Comparison of ENCODE assay signal across 15 cellular contexts in the genomic region with DNA sequence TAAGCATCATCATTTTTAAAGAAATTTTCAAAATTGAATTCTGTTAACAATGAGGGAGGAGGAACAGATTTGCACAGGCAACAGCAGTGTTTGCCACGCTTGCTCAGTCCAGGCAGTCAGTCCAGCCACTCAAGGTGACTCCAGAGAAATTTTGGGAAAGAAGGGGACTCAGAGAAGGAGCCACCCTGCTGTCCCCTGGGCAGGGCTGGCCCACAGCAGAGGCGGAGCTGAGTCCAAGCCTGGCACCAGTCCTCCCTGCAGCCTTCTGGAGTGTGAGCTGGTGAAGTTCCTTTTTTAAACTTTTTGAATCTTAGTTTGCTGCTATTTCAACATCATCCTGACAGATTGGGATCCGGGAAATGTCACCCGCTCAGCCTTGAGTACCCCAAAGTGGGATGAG. TPM values are rescaled to one million over a fixed set of nuclear protein-coding genes. Genes with fewer than 3 reads are reported as not detected.
DNase-seq lines count a peak whose midpoint lies in the region; ATAC-seq and TF ChIP-seq lines count a peak whose summit lies in the region.
"Had no signal": no experiment of that assay in that cellular context is flagged by ENCODE, and none has a peak within 500 bp of the region (broad histone marks: within the 10 kb centered on the region; RNA-seq: fewer than 3 reads in every experiment).

No MANE protein-coding gene starts in this region.

- peak overlapping the region; percentile 6 for H3K27ac ChIP-seq in stomach smooth muscle (ENCODE audit: low read length)
- H3K27ac ChIP-seq: PC-9 had no signal

- DNase-seq in CD14-positive monocyte (ENCODE audit: low spot score): no peak
- peak; percentile 48 for DNase-seq in CD1c-positive myeloid dendritic cell (ENCODE audit: extremely low spot score)
- DNase-seq in NCI-H2081 treated with DMSO at 0.1 percent for 48 hours (lab: John Stamatoyannopoulos, UW): no peak
- no peak for DNase-seq in stimulated activated CD4-positive, alpha-beta T cell treated with anti-CD3 and anti-CD28 coated beads, Interleukin-4, amount 100 ng/mL, for 4 hours
- DNase-seq: CD4-positive, alpha-beta T cell; DMS53; MG63; NCI-H1105 treated with DMSO at 0.1 percent for 48 hours; NCI-H187 treated with DMSO at 0.1 percent for 48 hours; NCI-H526 treated with DMSO at 0.1 percent for 48 hours; PC-9 had no signal

- H3K36me3 Mint-ChIP-seq in CD14-positive monocyte: no peaks in the 10 kb centered on the region
- no peaks in the 10 kb centered on the region for H3K36me3 Mint-ChIP-seq in dendritic cell treated with granulocyte-macrophage colony-stimulating factor and Interleukin-4, amounts not matched to agents 40 ng/mL and 50 ng/mL, for 4 days (ENCODE audit: low read depth)

- no peak for TF ChIP-seq CTCF in CD14-positive monocyte (IDR thresholded peaks at IDR 0.05)

- H3K36me3 ChIP-seq in stomach smooth muscle (ENCODE audit: control insufficient read depth in 2 of 2, insufficient read depth in 2 of 2, low read length in 2 of 2): no peaks in the 10 kb centered on the region
- H3K36me3 ChIP-seq: MG63 had no signal

- H3K9me3 Mint-ChIP-seq in CD14-positive monocyte: peaks cover 0 to 2% (median 0%) of the 10 kb centered on the region in 7 donors
- H3K9me3 Mint-ChIP-seq in dendritic cell treated with granulocyte-macrophage colony-stimulating factor and Interleukin-4, amounts not matched to agents 40 ng/mL and 50 ng/mL, for 4 days: no peaks in the 10 kb centered on the region
- H3K9me3 Mint-ChIP-seq: CD4-positive, alpha-beta T cell had no signal

- intact Hi-C loops in CD14-positive monocyte (cut with micrococcal nuclease): no loop called here
- intact Hi-C loops in dendritic cell treated with granulocyte-macrophage colony-stimulating factor and Interleukin-4, amounts not matched to agents 40 ng/mL and 50 ng/mL, for 4 days (cut with micrococcal nuclease): no loop called here

- H3K27me3 Mint-ChIP-seq in CD14-positive monocyte (ENCODE audit: low read depth in 3 of 3): no peaks in the 10 kb centered on the region
- peaks cover 2% of the 10 kb centered on the region for H3K27me3 Mint-ChIP-seq in dendritic cell treated with granulocyte-macrophage colony-stimulating factor and Interleukin-4, amounts not matched to agents 40 ng/mL and 50 ng/mL, for 4 days
- H3K27me3 Mint-ChIP-seq: CD4-positive, alpha-beta T cell had no signal

- no peaks in the 10 kb centered on the region for H3K27me3 ChIP-seq in stomach smooth muscle (ENCODE audit: control insufficient read depth in 1 of 2, insufficient read depth in 2 of 2, low read length in 2 of 2)
- H3K27me3 ChIP-seq: MG63 had no signal

- peak overlapping the region; percentile 29 to 76 (median 50) for H3K27ac Mint-ChIP-seq in CD14-positive monocyte
- peak overlapping the region; percentile 59 for H3K27ac Mint-ChIP-seq in dendritic cell treated with granulocyte-macrophage colony-stimulating factor and Interleukin-4, amounts not matched to agents 40 ng/mL and 50 ng/mL, for 4 days
- H3K27ac Mint-ChIP-seq: CD4-positive, alpha-beta T cell had no signal

- peaks cover 29% of the 10 kb centered on the region for H3K4me1 Mint-ChIP-seq in CD14-positive monocyte
- peaks cover 50% of the 10 kb centered on the region for H3K4me1 Mint-ChIP-seq in dendritic cell treated with granulocyte-macrophage colony-stimulating factor and Interleukin-4, amounts not matched to agents 40 ng/mL and 50 ng/mL, for 4 days (ENCODE audit: low read depth)

- no peak overlapping the region for H3K9ac ChIP-seq in stomach smooth muscle (ENCODE audit: low read length in 2 of 2)

- H3K4me3 ChIP-seq in stomach smooth muscle (ENCODE audit: low read length in 2 of 2): no peak overlapping the region
- H3K4me3 ChIP-seq: MG63, PC-9 had no signal

- peak overlapping the region in 1 of 2 donors; percentile 64 for H3K4me3 Mint-ChIP-seq in CD14-positive monocyte
- H3K4me3 Mint-ChIP-seq in dendritic cell treated with granulocyte-macrophage colony-stimulating factor and Interleukin-4, amounts not matched to agents 40 ng/mL and 50 ng/mL, for 4 days: no peak overlapping the region
- H3K4me3 Mint-ChIP-seq: CD4-positive, alpha-beta T cell had no signal

- peaks cover 20% of the 10 kb centered on the region for H3K4me1 ChIP-seq in stomach smooth muscle (ENCODE audit: control insufficient read depth, insufficient read depth, low read length)

- no peak for ATAC-seq in HG03439 (IDR thresholded peaks at IDR 0.05; ENCODE audit: unreplicated experiment)

- no peaks in the 10 kb centered on the region for H3K9me3 ChIP-seq in stomach smooth muscle (ENCODE audit: control insufficient read depth in 2 of 2, low read length in 2 of 2)
- H3K9me3 ChIP-seq: MG63 had no signal

RNA-seq across cellular contexts. Expression of a gene that starts 14.4 kb away (rescaled TPM):
- not detected for polyA plus RNA-seq in CD14-positive monocyte
- polyA plus RNA-seq: H1 had no signal

RNA-seq across cellular contexts. Expression of a gene that starts 17.3 kb away (rescaled TPM):
- not detected for polyA plus RNA-seq in CD14-positive monocyte
